9 cellular contexts compared by ENCODE assay signal in genomic region chr1:44031051-44031899, GRCh38. TPM values are rescaled to one million over a fixed set of nuclear protein-coding genes. Genes with fewer than 3 reads are reported as not detected.
DNase-seq lines count a peak whose midpoint lies in the region; ATAC-seq, FAIRE-seq and TF ChIP-seq lines count a peak whose summit lies in the region.
"Had no signal": no experiment of that assay in that cellular context is flagged by ENCODE, and none has a peak within 500 bp of the region (broad histone marks: within the 10 kb centered on the region; RNA-seq: fewer than 3 reads in every experiment).

Gene SLC6A9 (minus strand): TSS chr1:44031462. CDS start chr1:44024277, 7,185 bp downstream.

- H3K36me3 ChIP-seq in NT2/D1 (ENCODE audit: insufficient read depth, insufficient read length, low read length) (no peaks in the 10 kb centered on the region), osteoblast (ENCODE audit: insufficient read depth, low read length) (no peaks in the 10 kb centered on the region), upper lobe of right lung (no peaks in the 10 kb centered on the region)

- DNase-seq in GM13977 (ENCODE audit: low spot score) = peak; percentile 42
- DNase-seq in NT2/D1 (ENCODE audit: low read depth, low spot score) = peak; percentile 43
- DNase-seq in activated effector memory CD4-positive, alpha-beta T cell treated with Interleukin-2 at 50 U/mL for 16 hours = peak; percentile 46
- DNase-seq in foreskin fibroblast = peak; percentile 60 to 89
- peak; percentile 94 for DNase-seq in osteoblast (ENCODE audit: insufficient read length, low spot score, missing footprints)
- DNase-seq in upper lobe of right lung = peak; percentile 79
- no peak for DNase-seq in GM12891 (ENCODE audit: insufficient read length, low spot score)

- in situ Hi-C loops in GM13977 (cut with MboI; ENCODE audit: low pct_unique_long_range_greater_than_20kb, low sequenced_read_pairs, unreplicated experiment) = loop anchor here (25.0 kb wide), 1 partner anchor 494 kb away; the partner anchor contains the start of gene PTPRF

- H3K27me3 ChIP-seq in NT2/D1 (ENCODE audit: insufficient read depth, insufficient read length) (peaks cover 11% of the 10 kb centered on the region), osteoblast (ENCODE audit: insufficient read depth, low read length) (no peaks in the 10 kb centered on the region), upper lobe of right lung (no peaks in the 10 kb centered on the region)

- H2AFZ ChIP-seq in osteoblast (ENCODE audit: low read length) = peak within 1 kb of the TSS; percentile 65

- H3K9me3 ChIP-seq in NT2/D1 (ENCODE audit: insufficient read depth, low read length) = no peaks in the 10 kb centered on the region
- no peaks in the 10 kb centered on the region for H3K9me3 ChIP-seq in osteoblast (ENCODE audit: low read depth, low read length)
- H3K9me3 ChIP-seq in upper lobe of right lung = no peaks in the 10 kb centered on the region

- H3K4me3 ChIP-seq in NT2/D1 (ENCODE audit: insufficient read length, low read depth) (peak within 1 kb of the TSS; percentile 84), foreskin fibroblast (ENCODE audit: low read depth in 1 of 2, low read length in 2 of 2) (peak within 1 kb of the TSS; percentile 90 to 93), osteoblast (ENCODE audit: insufficient read depth, low read length) (peak within 1 kb of the TSS; percentile 75), upper lobe of right lung (peak within 1 kb of the TSS; percentile 85)

- H3K4me2 ChIP-seq in osteoblast (ENCODE audit: insufficient read depth, low read length) = peak within 1 kb of the TSS; percentile 94

- H3K9ac ChIP-seq in NT2/D1 (ENCODE audit: insufficient read length, low read depth) = peak within 1 kb of the TSS; percentile 93

- FAIRE-seq in GM12891 (lab: Jason Lieb, UNC) = no peak
- FAIRE-seq: islet of Langerhans had no signal

- H3K79me2 ChIP-seq in osteoblast (ENCODE audit: insufficient read depth, low read length) = no peaks in the 10 kb centered on the region

- no peak for TF ChIP-seq POLR2A in GM12891 (IDR thresholded peaks at IDR 0.05; ENCODE audit: low read depth, low read length)
- TF ChIP-seq POLR2A in GM18505 (IDR thresholded peaks at IDR 0.05; ENCODE audit: borderline replicate concordance, extremely low read depth, insufficient read depth, insufficient read length) = no peak

- peak; percentile 50 for ATAC-seq in upper lobe of right lung
- ATAC-seq in GM18505 (IDR thresholded peaks at IDR 0.05; ENCODE audit: unreplicated experiment) = no peak

- H3K27ac ChIP-seq in osteoblast (ENCODE audit: low read depth, low read length) (no peak within 1 kb of the TSS), upper lobe of right lung (peak within 1 kb of the TSS; percentile 65)

- intact Hi-C loops in upper lobe of right lung (cut with DNase I) = no loop called here

- TF ChIP-seq CTCF in GM13977 (IDR thresholded peaks at IDR 0.05; ENCODE audit: extremely low read depth, insufficient read depth, missing control alignments) = no peak
- no peak for TF ChIP-seq CTCF in foreskin fibroblast (IDR thresholded peaks at IDR 0.05; ENCODE audit: low read depth, low read length)
- TF ChIP-seq CTCF in osteoblast (IDR thresholded peaks at IDR 0.05; ENCODE audit: extremely low read depth, low read depth, low read length) = no peak
- no peak for TF ChIP-seq CTCF in upper lobe of right lung (IDR thresholded peaks at IDR 0.05)

- peaks cover 33% of the 10 kb centered on the region for H3K4me1 ChIP-seq in NT2/D1 (ENCODE audit: insufficient read depth, insufficient read length)
- peaks cover 18% of the 10 kb centered on the region for H3K4me1 ChIP-seq in osteoblast (ENCODE audit: insufficient read depth, low read length)
- peaks cover 25% of the 10 kb centered on the region for H3K4me1 ChIP-seq in upper lobe of right lung

- no peaks in the 10 kb centered on the region for H4K20me1 ChIP-seq in osteoblast (ENCODE audit: insufficient read depth, low read length)

TF ChIP-seq in GM12891, 5 proteins besides CTCF, POLR2A, EP300 and RAD21:
- TF ChIP-seq SPI1 (IDR thresholded peaks at IDR 0.05; ENCODE audit: low read depth, low read length) (no peak), PAX5 (IDR thresholded peaks at IDR 0.05; ENCODE audit: insufficient read depth, low read length, severe bottlenecking) (no peak), TAF1 (IDR thresholded peaks at IDR 0.05; ENCODE audit: low read depth, low read length) (no peak), POU2F2 (IDR thresholded peaks at IDR 0.05; ENCODE audit: low read depth, low read length) (no peak), POLR2AphosphoS5 (IDR thresholded peaks at IDR 0.05; ENCODE audit: low read depth, low read length) (no peak)

RNA-seq across cellular contexts. Expression of gene SLC6A9, which starts in this region (rescaled TPM):
- total RNA-seq in osteoblast (18.5 and 19.4 TPM in 2 replicates), upper lobe of right lung (19.2 TPM)
- 0.72 TPM for polyA plus RNA-seq in GM12891 (2012; ENCODE audit: low read depth, missing spikeins)
